ENCODE assay signal across 9 cellular contexts in the genomic region with DNA sequence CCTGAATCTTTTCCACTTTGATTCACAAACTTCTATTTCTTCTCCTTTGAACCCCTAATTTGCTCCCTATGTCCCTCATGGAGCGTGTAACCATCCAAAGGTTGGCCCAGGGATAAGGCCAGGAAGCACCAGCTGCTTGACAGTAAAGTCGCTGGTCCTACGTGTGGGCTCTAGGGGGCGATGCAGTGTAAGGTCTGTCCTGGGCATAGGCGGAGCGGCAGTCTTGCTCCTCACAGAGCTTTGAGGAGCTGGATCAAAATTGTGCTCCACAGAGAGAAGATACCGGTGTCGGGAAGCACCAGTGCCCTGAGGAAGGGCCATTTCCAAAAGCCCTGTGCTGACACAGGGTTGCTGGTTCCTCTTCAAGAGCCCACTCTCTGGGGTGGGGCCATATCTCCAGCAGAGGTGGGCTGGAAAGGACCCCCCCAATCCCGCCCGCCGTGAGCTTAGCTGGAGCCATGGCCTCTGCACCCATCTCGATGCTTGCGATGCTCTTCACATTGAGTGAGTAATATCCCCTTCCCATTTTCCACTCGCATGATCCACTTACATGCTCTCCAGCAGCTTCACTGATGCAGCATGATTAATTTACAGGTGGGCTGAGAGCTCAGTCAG. TPM values are rescaled to one million over a fixed set of nuclear protein-coding genes. Genes with fewer than 3 reads are reported as not detected.
DNase-seq lines count a peak whose midpoint lies in the region; ATAC-seq and TF ChIP-seq lines count a peak whose summit lies in the region.
"Had no signal": no experiment of that assay in that cellular context is flagged by ENCODE, and none has a peak within 500 bp of the region (broad histone marks: within the 10 kb centered on the region; RNA-seq: fewer than 3 reads in every experiment).

No MANE protein-coding gene starts in this region.

- no peak for TF ChIP-seq POLR2A in heart left ventricle (IDR thresholded peaks at IDR 0.05)

- 50 to 58% (median 52%) methylated on average over 14 of the region's 14 CpGs for WGBS in heart left ventricle, 4 donors

- H3K27ac ChIP-seq in cardiac muscle cell (no peak overlapping the region), heart left ventricle (no peak overlapping the region)

- H3K9me3 ChIP-seq in cardiac muscle cell (ENCODE audit: low read depth) (no peaks in the 10 kb centered on the region), heart left ventricle (no peaks in the 10 kb centered on the region)

- TF ChIP-seq CTCF in cardiac muscle cell (IDR thresholded peaks at IDR 0.05; ENCODE audit: low read depth, low read length) (peak; percentile 41), heart left ventricle (IDR thresholded peaks at IDR 0.05) (no peak)

- H3K4me3 ChIP-seq in cardiac muscle cell = no peak overlapping the region
- no peak overlapping the region for H3K4me3 ChIP-seq in heart left ventricle

- DNase-seq in cardiac muscle cell (ENCODE audit: low read depth in 1 of 2, low spot score in 1 of 2) (peak; percentile 25 to 81), heart left ventricle (no peak), SK-N-DZ (ENCODE audit: low spot score) (peak; percentile 9), ecto neural progenitor cell (ENCODE audit: low spot score) (peak; percentile 80), NCI-H2029 treated with DMSO at 0.1 percent for 48 hours (lab: John Stamatoyannopoulos, UW) (no peak), AG20443 (ENCODE audit: low spot score) (no peak)
- peak; percentile 16 to 29 for DNase-seq in stimulated activated CD4-positive, alpha-beta T cell treated with anti-CD3 and anti-CD28 coated beads, Interleukin-2, amount 100 ng/mL, for 48 hours

- no peaks in the 10 kb centered on the region for H3K36me3 ChIP-seq in cardiac muscle cell
- no peaks in the 10 kb centered on the region for H3K36me3 ChIP-seq in heart left ventricle

- intact Hi-C loops in heart left ventricle (cut with DNase I) = no loop called here

- no peaks in the 10 kb centered on the region for H3K27me3 ChIP-seq in cardiac muscle cell
- peaks cover 0 to 24% (median 4%) of the 10 kb centered on the region in 9 donors for H3K27me3 ChIP-seq in heart left ventricle

- H3K4me1 ChIP-seq in cardiac muscle cell (ENCODE audit: low read depth) (no peaks in the 10 kb centered on the region), heart left ventricle (no peaks in the 10 kb centered on the region)

- ATAC-seq in heart left ventricle (no peak), GM21528 (IDR thresholded peaks at IDR 0.05; ENCODE audit: low FRiP score, unreplicated experiment) (no peak)

RNA-seq across cellular contexts. Expression of a gene that starts 49.9 kb away (rescaled TPM):
- not detected in 2 replicates for total RNA-seq in cardiac muscle cell
- polyA plus RNA-seq in cardiac muscle cell = not detected in 2 replicates
- not detected for total RNA-seq in heart left ventricle
- polyA plus RNA-seq in heart left ventricle = not detected
- polyA plus RNA-seq in SK-N-DZ (2014; cell fraction: cytosol; rRNA removed) = not detected in 2 replicates
- polyA plus RNA-seq in SK-N-DZ (2014; cell fraction: nucleus; rRNA removed) = not detected in 2 replicates
- polyA plus RNA-seq: adipose tissue had no signal

Comparison
In these comparisons a context has a peak if more than half of its experiments do, and no peak if none do; other contexts are left out.
1. DNase-seq: peak in cardiac muscle cell (2 of 2), SK-N-DZ (single experiment), ecto neural progenitor cell (single experiment) and stimulated activated CD4-positive, alpha-beta T cell treated with anti-CD3 and anti-CD28 coated beads, Interleukin-2, amount 100 ng/mL, for 48 hours (2 of 2); none in heart left ventricle (0 of 5), NCI-H2029 treated with DMSO at 0.1 percent for 48 hours (single experiment) and AG20443 (single experiment).